13 cellular contexts compared by ENCODE assay signal in genomic region chr10:91104185-91105041, GRCh38.
DNase-seq lines count a peak whose midpoint lies in the region; ATAC-seq and TF ChIP-seq lines count a peak whose summit lies in the region.
"Had no signal": no experiment of that assay in that cellular context is flagged by ENCODE, and none has a peak within 500 bp of the region (broad histone marks: within the 10 kb centered on the region; RNA-seq: fewer than 3 reads in every experiment).

No MANE protein-coding gene starts in this region.

- no peaks in the 10 kb centered on the region for H3K27me3 ChIP-seq in right atrium auricular region

- DNase-seq in Right ventricle myocardium superior (no peak), right atrium auricular region (ENCODE audit: low spot score) (no peak), NCI-H1436 (lab: John Stamatoyannopoulos, UW) (no peak), EL (no peak)
- no peak for DNase-seq in stimulated activated CD4-positive, alpha-beta T cell treated with anti-CD3 and anti-CD28 coated beads, Interleukin-4, amount 100 ng/mL, for 24 hours
- DNase-seq: activated CD4-positive, CD25-positive, alpha-beta regulatory T cell; activated naive CD8-positive, alpha-beta T cell treated with anti-CD3 and anti-CD28 coated beads, Interleukin-2, amount 10 ng/mL, durations not matched to agents 7 days and 5 days; cerebellar nuclear complex; MV-4-11 had no signal

- TF ChIP-seq CTCF in right atrium auricular region (IDR thresholded peaks at IDR 0.05) = no peak

- no peaks in the 10 kb centered on the region for H3K9me3 ChIP-seq in right atrium auricular region

- H3K4me3 ChIP-seq in right atrium auricular region = no peak overlapping the region

- ATAC-seq in Right ventricle myocardium superior (ENCODE audit: poor library complexity) = peak; percentile 55
- peak; percentile 32 for ATAC-seq in HG02610 (IDR thresholded peaks at IDR 0.05; ENCODE audit: unreplicated experiment)
- ATAC-seq in SK-N-SH treated with all-trans-retinoic acid at 6 μM for 48 hours = 0 out of 3 replicates have a peak, but pooled peaks have one; percentile 28
- ATAC-seq in HG03135 (IDR thresholded peaks at IDR 0.05; ENCODE audit: unreplicated experiment) = no peak

- H3K36me3 ChIP-seq in right atrium auricular region = no peaks in the 10 kb centered on the region

- no peaks in the 10 kb centered on the region for H3K4me1 ChIP-seq in right atrium auricular region

- intact Hi-C loops in Right ventricle myocardium superior (cut with DNase I) = no loop called here

- H3K27ac ChIP-seq in right atrium auricular region = no peak overlapping the region
- H3K27ac ChIP-seq: epithelial cell of prostate had no signal

TF ChIP-seq in SK-N-SH treated with all-trans-retinoic acid at 6 μM for 48 hours, 23 proteins besides CTCF, POLR2A, EP300 and RAD21:
- TF ChIP-seq ARNTL (CRISPR knock-in tag; IDR thresholded peaks at IDR 0.05; ENCODE audit: borderline replicate concordance, low read depth) (no peak), ZNF565 (CRISPR knock-in tag; conservative IDR thresholded peaks at IDR 0.05; ENCODE audit: low read depth) (no peak)
TF ChIP-seq in SK-N-SH treated with all-trans-retinoic acid at 6 μM for 48 hours: peak in this region for 0.
